8 cellular contexts compared by ENCODE assay signal in the genomic region with DNA sequence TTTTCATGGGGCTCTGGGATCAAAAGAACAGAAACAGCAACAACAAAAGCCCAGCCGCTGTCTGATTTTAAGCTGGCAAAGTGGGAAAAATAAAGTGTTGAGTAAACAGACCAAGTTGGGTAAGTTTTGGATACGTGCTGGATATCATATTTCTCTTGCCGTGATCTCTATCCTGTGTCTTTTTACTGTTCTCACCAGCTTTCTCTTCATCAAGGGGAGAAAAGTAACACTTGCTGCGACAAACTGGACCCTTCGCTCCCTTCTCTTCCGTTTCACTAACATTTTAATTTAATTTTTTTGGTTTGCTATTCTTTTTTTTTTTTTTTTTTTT. TPM values are rescaled to one million over a fixed set of nuclear protein-coding genes. Genes with fewer than 3 reads are reported as not detected.
DNase-seq lines count a peak whose midpoint lies in the region; ATAC-seq and TF ChIP-seq lines count a peak whose summit lies in the region.

No MANE protein-coding gene starts in this region.

- POLR2A ChIA-PET in naive thymus-derived CD4-positive, alpha-beta T cell (lab: Charles Lee): interaction anchor here (0.6 to 1.2 kb wide), 2 partner anchors 232 to 867 kb away, joined by 4 to 5 read pairs; a partner anchor contains a TSS

- H3F3A ChIP-seq in Loucy (ENCODE audit: low read depth): no peaks in the 10 kb centered on the region

- peak overlapping the region; percentile 71 for H3K4me2 ChIP-seq in Loucy (ENCODE audit: low read depth, low read length, poor library complexity, severe bottlenecking)

- H3K27me3 Mint-ChIP-seq in naive thymus-derived CD4-positive, alpha-beta T cell: peaks cover 6 to 46% (median 20%) of the 10 kb centered on the region in 5 donors

- peak overlapping the region; percentile 44 for H3K9ac ChIP-seq in Loucy (ENCODE audit: low read depth, low read length, poor library complexity, severe bottlenecking)

- no peaks in the 10 kb centered on the region for H3K36me3 ChIP-seq in Loucy (ENCODE audit: insufficient read depth, low read length)
- no peaks in the 10 kb centered on the region for H3K36me3 ChIP-seq in naive thymus-derived CD4-positive, alpha-beta T cell (ENCODE audit: control insufficient read depth in 2 of 3, insufficient read depth in 3 of 3, low read length in 3 of 3)

- no peak for TF ChIP-seq CTCF in Loucy (conservative IDR thresholded peaks at IDR 0.05; ENCODE audit: low read length)
- no peak for TF ChIP-seq CTCF in dorsolateral prefrontal cortex (IDR thresholded peaks at IDR 0.05 in 54 of 56, conservative IDR thresholded peaks at IDR 0.05 in 2 of 56; ENCODE audit: low read depth in 1 of 56, partially characterized antibody in 56 of 56)

- H3K27ac ChIP-seq in dorsolateral prefrontal cortex: peak overlapping the region in 31 of 59 donors; percentile 36 to 90 (median 73)
- H3K27ac ChIP-seq in naive thymus-derived CD4-positive, alpha-beta T cell (ENCODE audit: low read depth, low read length): no peak overlapping the region

- H3K4me3 ChIP-seq in Loucy (ENCODE audit: low read length, poor library complexity, severe bottlenecking): peak overlapping the region; percentile 69
- peak overlapping the region; percentile 44 to 85 (median 71) for H3K4me3 ChIP-seq in dorsolateral prefrontal cortex
- H3K4me3 ChIP-seq in naive thymus-derived CD4-positive, alpha-beta T cell (ENCODE audit: low read length): peak overlapping the region; percentile 64

- H3K4me1 ChIP-seq in Loucy (ENCODE audit: insufficient read depth, low read length, poor library complexity, severe bottlenecking): no peaks in the 10 kb centered on the region
- peaks cover 6% of the 10 kb centered on the region in 2 donors for H3K4me1 ChIP-seq in naive thymus-derived CD4-positive, alpha-beta T cell (ENCODE audit: control insufficient read depth in 2 of 2, insufficient read depth in 2 of 2, low read length in 2 of 2)

- peaks cover 5 to 14% (median 9%) of the 10 kb centered on the region in 7 donors for H3K4me1 Mint-ChIP-seq in naive thymus-derived CD4-positive, alpha-beta T cell

- H4K20me1 ChIP-seq in Loucy (ENCODE audit: insufficient read depth, low read length, poor library complexity, severe bottlenecking): no peaks in the 10 kb centered on the region

- DNase-seq in Ammon's horn (ENCODE audit: low spot score): peak; percentile 5
- DNase-seq in dorsolateral prefrontal cortex: no peak
- DNase-seq in naive thymus-derived CD4-positive, alpha-beta T cell: peak in 1 of 9 donors; percentile 1
- DNase-seq in NCI-H748 treated with DMSO at 0.1 percent for 48 hours (lab: John Stamatoyannopoulos, UW): no peak
- no peak for DNase-seq in DMS153 (lab: John Stamatoyannopoulos, UW)
- no peak for DNase-seq in NCI-H1417 treated with DMSO at 0.1 percent for 48 hours (lab: John Stamatoyannopoulos, UW)

- H3K4me3 Mint-ChIP-seq in naive thymus-derived CD4-positive, alpha-beta T cell: peak overlapping the region; percentile 76 to 91 (median 85)

- H3K9me3 Mint-ChIP-seq in naive thymus-derived CD4-positive, alpha-beta T cell: peaks cover 0 to 5% (median 0%) of the 10 kb centered on the region in 11 donors

- H3K36me3 Mint-ChIP-seq in naive thymus-derived CD4-positive, alpha-beta T cell: no peaks in the 10 kb centered on the region

- no peaks in the 10 kb centered on the region for H3K79me2 ChIP-seq in Loucy (ENCODE audit: insufficient read depth, low read length)

- CTCF ChIA-PET in naive thymus-derived CD4-positive, alpha-beta T cell (lab: Charles Lee): no interaction called here

- ATAC-seq in naive thymus-derived CD4-positive, alpha-beta T cell: no peak
- ATAC-seq in GM21390 (IDR thresholded peaks at IDR 0.05; ENCODE audit: unreplicated experiment): no peak

- intact Hi-C loops in dorsolateral prefrontal cortex (cut with DNase I): loop anchor here (5.0 to 10.0 kb wide), 3 partner anchors 88 to 212 kb away; a partner anchor contains a TSS
- intact Hi-C loops in naive thymus-derived CD4-positive, alpha-beta T cell (cut with micrococcal nuclease): loop anchor here (1.0 to 10.0 kb wide), 4 partner anchors 91 to 1335 kb away; a partner anchor contains a TSS

- H2AFZ ChIP-seq in Loucy (ENCODE audit: low read length): peak overlapping the region; percentile 91

- peak overlapping the region in 2 of 9 donors; percentile 22 to 49 for H3K27ac Mint-ChIP-seq in naive thymus-derived CD4-positive, alpha-beta T cell

- H3K9me2 ChIP-seq in Loucy (replicated peaks; ENCODE audit: low read depth, low read length): no peaks in the 10 kb centered on the region

- no peaks in the 10 kb centered on the region for H3K9me3 ChIP-seq in Loucy (ENCODE audit: insufficient read depth, low read depth, low read length)
- H3K9me3 ChIP-seq in naive thymus-derived CD4-positive, alpha-beta T cell (ENCODE audit: control insufficient read depth in 2 of 3, low read length in 3 of 3): no peaks in the 10 kb centered on the region

- H3K27me3 ChIP-seq in Loucy (ENCODE audit: insufficient read depth, low read length, poor library complexity, severe bottlenecking): no peaks in the 10 kb centered on the region
- no peaks in the 10 kb centered on the region for H3K27me3 ChIP-seq in dorsolateral prefrontal cortex
- no peaks in the 10 kb centered on the region for H3K27me3 ChIP-seq in naive thymus-derived CD4-positive, alpha-beta T cell (ENCODE audit: control insufficient read depth in 2 of 2, insufficient read depth in 2 of 2, low read length in 2 of 2)

RNA-seq across cellular contexts. Expression of a gene that starts 0.4 kb away (rescaled TPM):
- 1 to 10 TPM in 112 of 120 experiments, under 1 TPM in 8; 0.58 to 7.3 (median 2.3) TPM for total RNA-seq in dorsolateral prefrontal cortex
- total RNA-seq in naive thymus-derived CD4-positive, alpha-beta T cell: under 1 TPM; 0.11 to 0.44 (median 0.21) TPM
- not detected for polyA plus RNA-seq in naive thymus-derived CD4-positive, alpha-beta T cell
